ENCODE assay signal across 27 cellular contexts in genomic region chr20:15550116-15550870, GRCh38.
"Had no signal": no experiment of that assay in that cellular context is flagged by ENCODE, and none has a peak within 500 bp of the region (broad histone marks: within the 10 kb centered on the region; RNA-seq: fewer than 3 reads in every experiment).

No MANE protein-coding gene starts in this region.

- H3K4me3 ChIP-seq: coronary artery, esophagus squamous epithelium, mucosa of descending colon, prostate gland, right atrium auricular region, testis, tibial artery, uterus had no signal

- H3K4me1 Mint-ChIP-seq: immature natural killer cell; naive B cell; neural crest cell; stimulated activated memory B cell treated with anti-CD40 and anti-IgM and Interleukin-4, amounts not matched to agents 10 μg/mL and 1 μg/mL and 100 μg/mL, for 72 hours had no signal

- H3K36me3 ChIP-seq: esophagus squamous epithelium, prostate gland, right atrium auricular region, tibial artery, uterus had no signal

- H3K27ac ChIP-seq: coronary artery, esophagus squamous epithelium, prostate gland, right atrium auricular region, testis, tibial artery, uterus had no signal

- H3K27me3 Mint-ChIP-seq: natural killer cell treated with Interleukin-12 subunit alpha and Interleukin-12 subunit beta and Interleukin-15 and Interleukin-18, amount 100 ng/mL, for 72 hours; type B pancreatic cell had no signal

- H3K4me1 ChIP-seq: esophagus squamous epithelium, prostate gland, right atrium auricular region, testis, uterus had no signal

- H3K9me3 ChIP-seq: esophagus squamous epithelium, prostate gland, testis, uterus had no signal

- H3K27ac Mint-ChIP-seq: immature natural killer cell; mesothelial cell of epicardium; naive B cell; natural killer cell treated with Interleukin-12 subunit alpha and Interleukin-12 subunit beta and Interleukin-15 and Interleukin-18, amount 100 ng/mL, for 72 hours; stimulated activated memory B cell treated with anti-CD40 and anti-IgM and Interleukin-4, amounts not matched to agents 10 μg/mL and 1 μg/mL and 100 μg/mL, for 72 hours; type B pancreatic cell had no signal

- H3K4me3 Mint-ChIP-seq: immature natural killer cell; mesothelial cell of epicardium; naive B cell; natural killer cell treated with Interleukin-12 subunit alpha and Interleukin-12 subunit beta and Interleukin-15 and Interleukin-18, amount 100 ng/mL, for 72 hours; neural crest cell; stimulated activated memory B cell treated with anti-CD40 and anti-IgM and Interleukin-4, amounts not matched to agents 10 μg/mL and 1 μg/mL and 100 μg/mL, for 72 hours; type B pancreatic cell had no signal

- H3K36me3 Mint-ChIP-seq: immature natural killer cell; stimulated activated memory B cell treated with anti-CD40 and anti-IgM and Interleukin-4, amounts not matched to agents 10 μg/mL and 1 μg/mL and 100 μg/mL, for 72 hours; type B pancreatic cell had no signal

- H3K27me3 ChIP-seq: esophagus squamous epithelium, right atrium auricular region, testis, tibial artery, uterus had no signal

- DNase-seq: dermis blood vessel endothelial cell; effector memory CD4-positive, alpha-beta T cell; erythroblast; esophagus squamous epithelium; foreskin melanocyte; hypothalamus; immature natural killer cell; islet precursor cell; left ventricle myocardium superior; mesenchymal stem cell; mucosa of descending colon; naive B cell; stimulated activated CD4-positive, alpha-beta T cell treated with anti-CD3 and anti-CD28 coated beads, Interleukin-4, amount 100 ng/mL, for 4 hours; stimulated activated naive CD8-positive, alpha-beta T cell treated with anti-CD3 and anti-CD28 coated beads, Interleukin-15, Interleukin-2, amounts not matched to agents 100 U/mL and 50 U/mL, for 24 hours; substantia nigra; testis; tibial artery; uterus had no signal

- ATAC-seq: left ventricle myocardium superior; mucosa of descending colon; natural killer cell treated with Interleukin-12 subunit alpha and Interleukin-12 subunit beta and Interleukin-15 and Interleukin-18, amount 100 ng/mL, for 72 hours; sciatic nerve; stimulated activated memory B cell treated with anti-CD40 and anti-IgM and Interleukin-4, amounts not matched to agents 10 μg/mL and 1 μg/mL and 100 μg/mL, for 72 hours; stimulated activated naive CD8-positive, alpha-beta T cell treated with anti-CD3 and anti-CD28 coated beads, Interleukin-15, Interleukin-2, amounts not matched to agents 100 U/mL and 50 U/mL, for 24 hours had no signal
